ENCODE assay signal across 9 cellular contexts in genomic region chr12:71665109-71665476, GRCh38. TPM values are rescaled to one million over a fixed set of nuclear protein-coding genes. Genes with fewer than 3 reads are reported as not detected.
DNase-seq lines count a peak whose midpoint lies in the region; ATAC-seq and TF ChIP-seq lines count a peak whose summit lies in the region.
"Had no signal": no experiment of that assay in that cellular context is flagged by ENCODE, and none has a peak within 500 bp of the region (broad histone marks: within the 10 kb centered on the region; RNA-seq: fewer than 3 reads in every experiment).

No MANE protein-coding gene starts in this region.

- peak overlapping the region; percentile 93 to 99 for H3K27ac Mint-ChIP-seq in T-cell
- peak overlapping the region; percentile 99 for H3K27ac Mint-ChIP-seq in glutamatergic neuron (ENCODE audit: unreplicated experiment)

- peaks cover 20 to 47% (median 39%) of the 10 kb centered on the region in 6 donors for H3K4me1 ChIP-seq in spleen

- peak overlapping the region; percentile 93 to 100 (median 98) for H3K4me3 Mint-ChIP-seq in T-cell
- peak overlapping the region; percentile 93 for H3K4me3 Mint-ChIP-seq in glutamatergic neuron (ENCODE audit: unreplicated experiment)

- TF ChIP-seq POLR2A in spleen (IDR thresholded peaks at IDR 0.05), result no peak

- H3K36me3 ChIP-seq in spleen, result peaks cover 0 to 14% (median 2%) of the 10 kb centered on the region in 6 donors

- intact Hi-C loops in spleen (cut with DNase I; ENCODE audit: low total_unique reads), result no loop called here

- WGBS in spleen, 5 donors, result 11 to 23% (median 16%) methylated on average over 4 of the region's 4 CpGs

- ATAC-seq in T-cell (replicated peaks in 1 of 4), result no peak

- no peaks in the 10 kb centered on the region for H3K27me3 ChIP-seq in spleen (replicated peaks in 1 of 7)

- peak; percentile 24 for DNase-seq in NCI-H510A treated with DMSO at 0.1 percent for 48 hours (lab: John Stamatoyannopoulos, UW)
- no peak for DNase-seq in NCI-H510A (lab: John Stamatoyannopoulos, UW)
- no peak for DNase-seq in T-cell
- no peak for DNase-seq in glutamatergic neuron
- DNase-seq in spleen, result no peak
- DNase-seq in T-helper 9 cell, result no peak
- DNase-seq in activated CD8-positive, alpha-beta memory T cell treated with anti-CD3 and anti-CD28 coated beads, Interleukin-2, amount 50 U/mL, for 4 hours, result no peak
- DNase-seq in AG08396 (ENCODE audit: low spot score), result no peak
- DNase-seq: MV-4-11 had no signal

- H3K4me3 ChIP-seq in spleen, result peak overlapping the region; percentile 62 to 93 (median 84)

- peaks cover 46 to 52% (median 48%) of the 10 kb centered on the region in 3 donors for H3K4me1 Mint-ChIP-seq in T-cell
- peaks cover 14% of the 10 kb centered on the region for H3K4me1 Mint-ChIP-seq in glutamatergic neuron (ENCODE audit: low read depth, unreplicated experiment)

- H3K27me3 Mint-ChIP-seq in T-cell (no peaks in the 10 kb centered on the region), glutamatergic neuron (ENCODE audit: unreplicated experiment) (peaks cover 16% of the 10 kb centered on the region)

- POLR2A ChIA-PET in T-cell (lab: Charles Lee), result interaction anchor here (0.5 to 1.0 kb wide), 3 partner anchors 17 to 89 kb away, joined by 3 to 4 read pairs (median 3); partner anchors contain the start of genes RAB21 (in 1 of the 2) and TMEM19 (in 1 of the 2)

- CTCF ChIA-PET in T-cell (lab: Charles Lee), result interaction anchor here in 1 of 2 donors (1.2 to 3.0 kb wide), 3 partner anchors 20 to 28 kb away, joined by 4 to 46 read pairs (median 14); partner anchors contain the start of gene TMEM19

- H3K27ac ChIP-seq in spleen, result peak overlapping the region in 7 of 8 donors; percentile 97 to 99 (median 99)

- H3K9me3 ChIP-seq in spleen, result no peaks in the 10 kb centered on the region

- H3K36me3 Mint-ChIP-seq in T-cell (peaks cover 16% of the 10 kb centered on the region), glutamatergic neuron (ENCODE audit: unreplicated experiment) (no peaks in the 10 kb centered on the region)

- H3K9me3 Mint-ChIP-seq in T-cell (peaks cover 0 to 4% (median 0%) of the 10 kb centered on the region in 3 donors), glutamatergic neuron (ENCODE audit: unreplicated experiment) (peaks cover 14% of the 10 kb centered on the region)

- TF ChIP-seq CTCF in glutamatergic neuron (IDR thresholded peaks at IDR 0.05; ENCODE audit: partially characterized antibody, unreplicated experiment) (no peak), spleen (IDR thresholded peaks at IDR 0.05 in 8 of 11, conservative IDR thresholded peaks at IDR 0.05 in 3 of 11) (no peak)

RNA-seq across cellular contexts. Expression of gene THAP2, which starts 1.0 kb away (rescaled TPM):
- total RNA-seq in T-cell (10 to 100 TPM in 2 of 5 donors, 1 to 10 TPM in 3; 8.3 to 23.1 (median 8.6) TPM), glutamatergic neuron (ENCODE audit: unreplicated experiment) (7.9 TPM), spleen (1 to 10 TPM; 3.8 to 8.8 (median 5.8) TPM)
- polyA plus RNA-seq in spleen, result 1 to 10 TPM; 3.1 to 5.0 (median 3.4) TPM

RNA-seq across cellular contexts. Expression of gene ZFC3H1, which starts 1.4 kb away (rescaled TPM):
- total RNA-seq in T-cell (100 to 1,000 TPM in 3 of 5 donors, 10 to 100 TPM in 2; 85.5 to 146 (median 106) TPM), glutamatergic neuron (ENCODE audit: unreplicated experiment) (66.7 TPM), spleen (100 to 1,000 TPM in 3 of 7 donors, 10 to 100 TPM in 4; 65.7 to 139 (median 91.6) TPM)
- 10 to 100 TPM; 21.4 to 26.2 (median 23.3) TPM for polyA plus RNA-seq in spleen

RNA-seq across cellular contexts. Expression of gene TMEM19, which starts 20.8 kb away (rescaled TPM):
- total RNA-seq in T-cell (10 to 100 TPM; 14.1 to 21.5 (median 17.7) TPM), glutamatergic neuron (ENCODE audit: unreplicated experiment) (13.7 TPM), spleen (10 to 100 TPM; 26.8 to 42.4 (median 30.9) TPM)
- 10 to 100 TPM; 15.0 to 24.3 (median 18.0) TPM for polyA plus RNA-seq in spleen
